In the genomic region with DNA sequence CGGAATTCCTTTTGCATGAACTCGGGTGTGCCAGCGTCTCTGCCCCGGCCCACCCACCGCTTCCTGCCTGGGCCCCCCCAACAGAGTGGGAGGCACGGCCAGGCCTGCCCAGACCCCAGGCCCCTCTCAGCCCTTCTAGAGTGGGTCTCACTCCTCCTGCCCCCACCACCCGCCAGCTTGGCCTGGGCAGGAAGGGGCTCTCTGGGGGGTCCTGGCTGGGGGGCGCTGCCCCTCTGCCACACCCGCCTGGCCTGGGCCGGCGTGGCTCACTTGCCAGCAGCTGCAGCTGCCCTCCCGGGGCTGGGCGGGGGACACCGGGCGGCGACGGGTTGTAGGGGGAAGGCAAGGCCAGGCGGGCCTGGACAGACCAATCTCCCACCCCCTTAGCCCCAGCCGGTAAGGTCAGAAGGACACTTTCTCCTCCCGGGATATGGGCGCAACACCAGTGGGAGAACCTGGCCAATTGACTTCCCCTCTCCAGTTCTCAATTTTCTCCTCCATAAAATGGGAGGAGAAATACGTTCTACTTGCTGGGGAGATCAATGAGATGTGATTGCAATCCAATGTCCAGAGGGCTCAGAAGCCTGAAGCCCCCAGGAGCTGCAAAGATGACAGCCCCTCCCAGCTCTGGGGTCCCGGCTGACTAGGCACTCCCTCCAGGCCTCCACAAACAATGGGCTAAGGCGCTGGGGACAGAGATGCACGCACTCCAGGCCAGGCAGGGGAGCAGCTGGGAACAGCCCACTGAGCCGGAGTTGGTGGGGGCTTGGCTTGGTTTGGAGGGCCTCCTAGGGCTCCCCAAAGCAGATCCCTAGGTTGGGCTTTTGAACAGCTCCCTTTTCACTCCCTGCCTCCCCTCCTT, we compare ENCODE assay signal across 22 cellular contexts. TPM values are rescaled to one million over a fixed set of nuclear protein-coding genes. Genes with fewer than 3 reads are reported as not detected.
DNase-seq lines count a peak whose midpoint lies in the region; ATAC-seq and TF ChIP-seq lines count a peak whose summit lies in the region.
"Had no signal": no experiment of that assay in that cellular context is flagged by ENCODE, and none has a peak within 500 bp of the region (broad histone marks: within the 10 kb centered on the region; RNA-seq: fewer than 3 reads in every experiment).

No MANE protein-coding gene starts in this region.

- H3K4me3 Mint-ChIP-seq in activated CD8-positive, alpha-beta memory T cell treated with anti-CD3 and anti-CD28 coated beads, Interleukin-2, amount 10 ng/mL, durations not matched to agents 7 days and 5 days = no peak overlapping the region
- peak overlapping the region in 3 of 5 experiments; percentile 20 to 80 (median 76) for H3K4me3 Mint-ChIP-seq in brain
- H3K4me3 Mint-ChIP-seq: activated CD4-positive, alpha-beta memory T cell treated with anti-CD3 and anti-CD28 coated beads for 36 hours; activated T-cell treated with anti-CD3 and anti-CD28 coated beads, Interleukin-2, amount 50 U/mL, for 4 hours had no signal

- H3K4me1 ChIP-seq in iPS DF 6.9 (ENCODE audit: control insufficient read depth, insufficient read depth, low read length) (peaks cover 5% of the 10 kb centered on the region), suprapubic skin (peaks cover 43% of the 10 kb centered on the region)

- no peaks in the 10 kb centered on the region for H3K4me1 Mint-ChIP-seq in activated CD8-positive, alpha-beta memory T cell treated with anti-CD3 and anti-CD28 coated beads, Interleukin-2, amount 10 ng/mL, durations not matched to agents 7 days and 5 days
- H3K4me1 Mint-ChIP-seq in brain = peaks cover 28% of the 10 kb centered on the region

- no peak overlapping the region for H3K27ac ChIP-seq in iPS DF 6.9 (ENCODE audit: low read length)
- no peak overlapping the region for H3K27ac ChIP-seq in suprapubic skin
- H3K27ac ChIP-seq: lower lobe of right lung, parathyroid adenoma had no signal

- peak; percentile 54 for DNase-seq in activated CD8-positive, alpha-beta memory T cell treated with anti-CD3 and anti-CD28 coated beads, Interleukin-2, amount 50 U/mL, for 48 hours
- DNase-seq in activated CD8-positive, alpha-beta memory T cell treated with anti-CD3 and anti-CD28 coated beads, Interleukin-2, amount 10 ng/mL, durations not matched to agents 7 days and 5 days = no peak
- no peak for DNase-seq in iPS DF 6.9 (ENCODE audit: low read depth, low spot score)
- DNase-seq in suprapubic skin (ENCODE audit: low spot score in 2 of 2) = no peak
- DNase-seq in GM10248 (ENCODE audit: extremely low spot score) = no peak
- DNase-seq in NCI-H526 treated with DMSO at 0.1 percent for 48 hours (lab: John Stamatoyannopoulos, UW) = no peak
- DNase-seq: activated T-cell treated with anti-CD3 and anti-CD28 coated beads, Interleukin-2, amount 50 U/mL, for 4 hours; Calu3; cortex of kidney; foreskin melanocyte; lower lobe of right lung; MG63; naive B cell; NCI-H187; NCI-H446 treated with DMSO at 0.1 percent for 48 hours; small intestine; stimulated activated CD8-positive, alpha-beta memory T cell treated with anti-CD3 and anti-CD28 coated beads, Interleukin-4, amount 100 ng/mL, for 48 hours had no signal

- TF ChIP-seq CTCF in brain (conservative IDR thresholded peaks at IDR 0.05) = no peak
- no peak for TF ChIP-seq CTCF in suprapubic skin (IDR thresholded peaks at IDR 0.05)
- no peak for TF ChIP-seq CTCF in GM10248 (IDR thresholded peaks at IDR 0.05; ENCODE audit: control extremely low read depth, extremely low read depth, low read depth, missing control alignments)

- POLR2A ChIA-PET in GM10248 (lab: Yijun Ruan, JAX) = no interaction called here

- peaks cover 60% of the 10 kb centered on the region for H3K27me3 Mint-ChIP-seq in activated CD8-positive, alpha-beta memory T cell treated with anti-CD3 and anti-CD28 coated beads, Interleukin-2, amount 10 ng/mL, durations not matched to agents 7 days and 5 days
- H3K27me3 Mint-ChIP-seq in brain = peaks cover 85% of the 10 kb centered on the region

- CTCF ChIA-PET in activated CD8-positive, alpha-beta memory T cell treated with anti-CD3 and anti-CD28 coated beads, Interleukin-2, amount 10 ng/mL, durations not matched to agents 7 days and 5 days (lab: Charles Lee) = interaction anchor here (1.4 kb wide), 1 partner anchor 10 kb away, joined by 4 read pairs; no protein-coding TSS in a partner anchor
- CTCF ChIA-PET in GM10248 (lab: Yijun Ruan, JAX) = interaction anchor here (0.7 to 2.5 kb wide), 2 partner anchors 10 to 16 kb away, joined by 5 read pairs; partner anchors contain the start of gene REX1BD

- TF ChIP-seq EP300 in suprapubic skin (IDR thresholded peaks at IDR 0.05) = no peak

- no peaks in the 10 kb centered on the region for H3K36me3 Mint-ChIP-seq in activated CD8-positive, alpha-beta memory T cell treated with anti-CD3 and anti-CD28 coated beads, Interleukin-2, amount 10 ng/mL, durations not matched to agents 7 days and 5 days
- no peaks in the 10 kb centered on the region for H3K36me3 Mint-ChIP-seq in brain
- H3K36me3 Mint-ChIP-seq: activated CD4-positive, alpha-beta memory T cell treated with anti-CD3 and anti-CD28 coated beads for 36 hours; naive B cell; T-cell had no signal

- ATAC-seq in activated CD8-positive, alpha-beta memory T cell treated with anti-CD3 and anti-CD28 coated beads, Interleukin-2, amount 10 ng/mL, durations not matched to agents 7 days and 5 days = no peak
- ATAC-seq in GM21515 (IDR thresholded peaks at IDR 0.05; ENCODE audit: unreplicated experiment) = no peak
- ATAC-seq: lower lobe of right lung had no signal

- peaks cover 59% of the 10 kb centered on the region for H3K27me3 ChIP-seq in iPS DF 6.9 (ENCODE audit: control insufficient read depth, insufficient read depth, low read length)
- peaks cover 62% of the 10 kb centered on the region for H3K27me3 ChIP-seq in suprapubic skin

- no peak for TF ChIP-seq POLR2A in suprapubic skin (IDR thresholded peaks at IDR 0.05)

- H3K9me3 ChIP-seq in iPS DF 6.9 (ENCODE audit: control insufficient read depth, insufficient read depth, low read length) = no peaks in the 10 kb centered on the region
- no peaks in the 10 kb centered on the region for H3K9me3 ChIP-seq in suprapubic skin
- H3K9me3 ChIP-seq: lower lobe of right lung, MG63 had no signal

- H3K9me3 Mint-ChIP-seq in activated CD8-positive, alpha-beta memory T cell treated with anti-CD3 and anti-CD28 coated beads, Interleukin-2, amount 10 ng/mL, durations not matched to agents 7 days and 5 days (ENCODE audit: low read depth) = no peaks in the 10 kb centered on the region
- no peaks in the 10 kb centered on the region for H3K9me3 Mint-ChIP-seq in brain
- H3K9me3 Mint-ChIP-seq: activated CD4-positive, alpha-beta memory T cell treated with anti-CD3 and anti-CD28 coated beads for 36 hours; activated T-cell treated with anti-CD3 and anti-CD28 coated beads, Interleukin-2, amount 50 U/mL, for 4 hours; T-cell had no signal

- WGBS in iPS DF 6.9 (ENCODE audit: insufficient coverage, insufficient read length) = no CpG with 5 or more reads among the region's 26 CpGs
- no CpG with 5 or more reads among the region's 26 CpGs for WGBS in suprapubic skin

- H3K36me3 ChIP-seq in iPS DF 6.9 (ENCODE audit: control insufficient read depth, insufficient read depth, low read length) (no peaks in the 10 kb centered on the region; the same call in 1 of the 2 replicates), suprapubic skin (no peaks in the 10 kb centered on the region)
- H3K36me3 ChIP-seq: lower lobe of right lung, MG63 had no signal

- H3K4me3 ChIP-seq in iPS DF 6.9 (ENCODE audit: low read length) (peak overlapping the region; percentile 12; the same call in 1 of the 2 replicates), suprapubic skin (peak overlapping the region; percentile 52)
- H3K4me3 ChIP-seq: lower lobe of right lung, MG63 had no signal

- H3K27ac Mint-ChIP-seq in activated CD8-positive, alpha-beta memory T cell treated with anti-CD3 and anti-CD28 coated beads, Interleukin-2, amount 10 ng/mL, durations not matched to agents 7 days and 5 days = no peak overlapping the region
- H3K27ac Mint-ChIP-seq in brain = no peak overlapping the region
- H3K27ac Mint-ChIP-seq: activated CD4-positive, alpha-beta memory T cell treated with anti-CD3 and anti-CD28 coated beads for 36 hours had no signal

RNA-seq across cellular contexts. Expression of gene CRLF1, which starts 2.4 kb away (rescaled TPM):
- not detected for total RNA-seq in activated CD8-positive, alpha-beta memory T cell treated with anti-CD3 and anti-CD28 coated beads, Interleukin-2, amount 10 ng/mL, durations not matched to agents 7 days and 5 days
- 22.2 TPM for polyA plus RNA-seq in brain (ENCODE audit: insufficient read depth, low read depth, low replicate concordance)
- total RNA-seq in suprapubic skin = 10 to 100 TPM; 21.2 to 65.5 (median 47.9) TPM
- total RNA-seq: activated CD4-positive, alpha-beta memory T cell treated with anti-CD3 and anti-CD28 coated beads for 36 hours; Calu3 had no signal

RNA-seq across cellular contexts. Expression of gene TMEM59L, which starts 8.5 kb away (rescaled TPM):
- not detected for total RNA-seq in activated CD8-positive, alpha-beta memory T cell treated with anti-CD3 and anti-CD28 coated beads, Interleukin-2, amount 10 ng/mL, durations not matched to agents 7 days and 5 days
- polyA plus RNA-seq in brain (ENCODE audit: insufficient read depth, low read depth, low replicate concordance) = 124 TPM
- total RNA-seq in suprapubic skin = 1 to 10 TPM in 2 of 4 donors, under 1 TPM in 2; 0.49 to 1.4 (median 0.97) TPM
- total RNA-seq: activated T-cell treated with anti-CD3 and anti-CD28 coated beads, Interleukin-2, amount 50 U/mL, for 4 hours had no signal

RNA-seq across cellular contexts. Expression of gene REX1BD, which starts 15.6 kb away (rescaled TPM):
- 100 to 1,000 TPM in 1 of 2 experiments, 10 to 100 TPM in 1; 88.9 to 102 TPM for total RNA-seq in activated CD8-positive, alpha-beta memory T cell treated with anti-CD3 and anti-CD28 coated beads, Interleukin-2, amount 10 ng/mL, durations not matched to agents 7 days and 5 days
- 32.9 TPM for polyA plus RNA-seq in brain (ENCODE audit: insufficient read depth, low read depth, low replicate concordance)
- 10 to 100 TPM; 77.0 to 86.7 (median 82.6) TPM for total RNA-seq in suprapubic skin

RNA-seq across cellular contexts. Expression of gene UBA52, which starts 32.5 kb away (rescaled TPM):
- 1,000 to 10,000 TPM; 1,256 to 1,325 TPM for total RNA-seq in activated CD8-positive, alpha-beta memory T cell treated with anti-CD3 and anti-CD28 coated beads, Interleukin-2, amount 10 ng/mL, durations not matched to agents 7 days and 5 days
- 1,684 TPM for polyA plus RNA-seq in brain (ENCODE audit: insufficient read depth, low read depth, low replicate concordance)
- 1,000 to 10,000 TPM in 1 of 4 donors, 100 to 1,000 TPM in 3; 405 to 1,087 (median 865) TPM for total RNA-seq in suprapubic skin

RNA-seq across cellular contexts. Expression of gene KLHL26, which starts 32.6 kb away (rescaled TPM):
- total RNA-seq in activated CD8-positive, alpha-beta memory T cell treated with anti-CD3 and anti-CD28 coated beads, Interleukin-2, amount 10 ng/mL, durations not matched to agents 7 days and 5 days = 10 to 100 TPM; 12.8 to 15.8 TPM
- polyA plus RNA-seq in brain (ENCODE audit: insufficient read depth, low read depth, low replicate concordance) = 10.9 TPM
- 10 to 100 TPM in 2 of 4 donors, 1 to 10 TPM in 2; 6.9 to 26.5 (median 11.5) TPM for total RNA-seq in suprapubic skin

Comparison
In these comparisons a context has a peak if more than half of its experiments do, and no peak if none do; other contexts are left out.
1. RNA of gene CRLF1, which starts 2.4 kb away (total RNA-seq): 21.2 to 65.5 TPM in suprapubic skin; not detected in activated CD8-positive, alpha-beta memory T cell treated with anti-CD3 and anti-CD28 coated beads, Interleukin-2, amount 10 ng/mL, durations not matched to agents 7 days and 5 days; every median in the first group is over 10 times any median in the second.